In the genomic region with DNA sequence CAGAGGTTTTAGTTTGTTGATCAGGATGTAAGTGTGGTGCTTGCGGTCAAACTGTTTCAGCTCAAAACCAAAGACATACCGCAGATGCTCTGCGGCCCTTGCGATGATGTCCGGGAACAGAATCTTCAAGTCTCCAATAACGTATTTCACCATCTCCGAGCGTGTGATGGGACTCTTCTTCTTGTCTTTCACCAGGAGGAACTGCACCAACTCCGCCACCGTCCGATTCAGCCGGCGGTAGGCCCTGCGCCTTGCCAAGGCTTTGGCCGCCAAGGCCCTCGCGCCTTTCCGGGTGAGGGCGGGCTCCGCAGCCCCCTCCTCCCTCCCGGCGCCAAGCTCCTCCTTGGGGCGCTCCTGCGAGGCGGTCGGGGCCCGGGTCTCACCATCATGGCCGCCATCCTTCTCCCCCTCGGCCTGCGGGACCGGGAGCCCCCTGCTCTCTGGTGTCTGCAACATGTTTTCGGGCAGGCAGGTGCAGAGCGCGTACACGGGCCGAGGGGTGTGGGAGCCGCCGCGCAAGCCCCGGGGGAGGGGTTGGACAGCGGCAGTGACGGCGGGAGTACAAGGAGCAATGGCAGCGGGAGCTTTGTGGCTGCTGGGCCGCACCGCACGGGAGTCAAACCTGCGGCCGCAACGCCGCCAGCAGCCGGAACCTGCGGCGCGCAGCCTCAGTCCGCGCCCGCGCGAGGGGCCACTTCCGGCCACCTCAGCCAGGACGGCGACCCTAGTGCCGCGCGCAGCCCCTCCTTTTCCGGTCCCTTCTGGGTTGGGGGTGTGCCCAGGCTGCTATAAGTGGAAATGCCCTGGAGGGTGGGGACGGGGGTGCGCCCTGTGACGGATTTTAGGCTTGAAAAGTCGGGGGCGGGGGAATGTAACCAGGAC, we compare ENCODE assay signal across 8 cellular contexts. TPM values are rescaled to one million over a fixed set of nuclear protein-coding genes. Genes with fewer than 3 reads are reported as not detected.
A peak's percentile ranks its signal among the peaks of the same experiment; 100 is the strongest.
DNase-seq lines count a peak whose midpoint lies in the region; FAIRE-seq and TF ChIP-seq lines count a peak whose summit lies in the region.

A gene with protein sequence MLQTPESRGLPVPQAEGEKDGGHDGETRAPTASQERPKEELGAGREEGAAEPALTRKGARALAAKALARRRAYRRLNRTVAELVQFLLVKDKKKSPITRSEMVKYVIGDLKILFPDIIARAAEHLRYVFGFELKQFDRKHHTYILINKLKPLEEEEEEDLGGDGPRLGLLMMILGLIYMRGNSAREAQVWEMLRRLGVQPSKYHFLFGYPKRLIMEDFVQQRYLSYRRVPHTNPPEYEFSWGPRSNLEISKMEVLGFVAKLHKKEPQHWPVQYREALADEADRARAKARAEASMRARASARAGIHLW (minus strand): TSS at position 699 of the 882 bp plus-strand sequence. CDS start 243 bp downstream, at position 456.

- H3K36me3 ChIP-seq in SJCRH30 = peaks cover 20% of the 10 kb centered on the region
- H3K36me3 ChIP-seq in neuron (ENCODE audit: insufficient read depth, low read length) = peaks cover 18% of the 10 kb centered on the region

- H3K9me3 ChIP-seq in SJCRH30 (replicated peaks) = 0 out of 2 replicates have a peak, but pooled peaks cover 4% of the 10 kb centered on the region
- peaks cover 9% of the 10 kb centered on the region for H3K9me3 ChIP-seq in neuron (ENCODE audit: low read length)

- peaks cover 6% of the 10 kb centered on the region; the same call in 1 of the 2 replicates for H3K4me1 ChIP-seq in SJCRH30
- peaks cover 21% of the 10 kb centered on the region for H3K4me1 ChIP-seq in neuron (ENCODE audit: insufficient read depth, low read length)

- TF ChIP-seq CTCF in subcutaneous adipose tissue (IDR thresholded peaks at IDR 0.05; ENCODE audit: low read depth) = no peak

- CTCF ChIA-PET in HEK293T (lab: Yijun Ruan, JAX) = no interaction called here

- no peaks in the 10 kb centered on the region for H3K27me3 ChIP-seq in SJCRH30
- no peaks in the 10 kb centered on the region for H3K27me3 ChIP-seq in neuron (ENCODE audit: insufficient read depth, low read length)

- FAIRE-seq in G401.6 (lab: Jason Lieb, UNC) = peak; percentile 27
- FAIRE-seq in frontal cortex (lab: Jason Lieb, UNC) = no peak

- H3K27ac ChIP-seq in SJCRH30 = peak within 1 kb of the TSS; percentile 82

- POLR2A ChIA-PET in HEK293T (lab: Yijun Ruan, JAX) = interaction anchor here (0.6 to 2.2 kb wide), 19 partner anchors 14 to 150 kb away, joined by 3 to 13 read pairs (median 4); a partner anchor contains a TSS

- H3K4me3 ChIP-seq in SJCRH30 (peak within 1 kb of the TSS; percentile 83), neuron (ENCODE audit: low read length) (peak within 1 kb of the TSS; percentile 61)

- DNase-seq in HEK293T (ENCODE audit: extremely low spot score) (peak; percentile 83), MV-4-11 (lab: John Stamatoyannopoulos, UW) (peak; percentile 59), SJCRH30 (peak; percentile 91 to 92), frontal cortex (ENCODE audit: low spot score in 2 of 2) (peak; percentile 79 to 80)
- DNase-seq in activated naive CD4-positive, alpha-beta T cell treated with Interleukin-2 at 50 U/mL for 16 hours = peak; percentile 78

- H2AFZ ChIP-seq in neuron (ENCODE audit: low read depth, low read length) = peak within 1 kb of the TSS; percentile 66

TF ChIP-seq in HEK293T, 16 proteins besides CTCF, POLR2A, EP300 and RAD21:
- TF ChIP-seq L3MBTL2 (conservative IDR thresholded peaks at IDR 0.05) (0 out of 2 replicates have a peak, but pooled peaks have one; percentile 15), ELF4 (IDR thresholded peaks at IDR 0.05) (peak; percentile 54; the same call in 1 of the 2 replicates), CTBP1 (IDR thresholded peaks at IDR 0.05; ENCODE audit: borderline replicate concordance) (0 out of 2 replicates have a peak, but pooled peaks have one; percentile 48), FOXA1 (IDR thresholded peaks at IDR 0.05) (no peak)

RNA-seq across cellular contexts. Expression of the gene that starts here (rescaled TPM):
- total RNA-seq in SJCRH30 (2014; rRNA removed; shearing (Covaris generic)) = 54.3 and 58.7 TPM in 2 replicates
- total RNA-seq in frontal cortex (46.9 TPM), subcutaneous adipose tissue (10 to 100 TPM; 10.3 to 16.5 (median 12.3) TPM)

Comparison
In these comparisons a context has a peak if more than half of its experiments do, and no peak if none do; other contexts are left out.
1. Peak in every context shown above with its lines: DNase-seq, H3K4me3 ChIP-seq and H3K27ac ChIP-seq.